28 cellular contexts compared by ENCODE assay signal in genomic region chr3:47409688-47410416, GRCh38.
"Had no signal": no experiment of that assay in that cellular context is flagged by ENCODE, and none has a peak within 500 bp of the region (broad histone marks: within the 10 kb centered on the region; RNA-seq: fewer than 3 reads in every experiment).

No MANE protein-coding gene starts in this region.

- H3K9me3 Mint-ChIP-seq: activated naive CD8-positive, alpha-beta T cell treated with anti-CD3 and anti-CD28 coated beads for 36 hours; activated T-helper 1 cell treated with anti-CD3 and anti-CD28 coated beads, Interleukin-12 subunit alpha, Interleukin-12 subunit beta, Interleukin-2, Interleukin-4 antibody, amounts not matched to agents 30 ng/mL and 10 ng/mL and 1 ng/mL, durations not matched to agents 14 hours and 24 hours and 36 hours; effector memory CD8-positive, alpha-beta T cell; mesothelial cell of epicardium; naive thymus-derived CD8-positive, alpha-beta T cell; neural progenitor cell; stimulated activated memory B cell treated with anti-CD40 and anti-IgM and Interleukin-4, amounts not matched to agents 10 μg/mL and 1 μg/mL and 100 μg/mL, for 72 hours had no signal

- H2AFZ ChIP-seq: hepatocyte, neural progenitor cell had no signal

- H3K4me2 ChIP-seq: hepatocyte, neural progenitor cell, smooth muscle cell had no signal

- DNase-seq: activated CD4-positive, alpha-beta T cell treated with anti-CD3 and anti-CD28 coated beads, Interleukin-2, amount 50 U/mL, for 1 hour; activated CD4-positive, CD25-positive, alpha-beta regulatory T cell treated with anti-CD3 and anti-CD28 coated beads, Interleukin-2, amount 50 U/mL, for 72 hours; activated CD8-positive, alpha-beta T cell treated with anti-CD3 and anti-CD28 coated beads, Interleukin-2, amount 10 ng/mL, durations not matched to agents 7 days and 5 days; activated gamma-delta T cell; activated naive CD8-positive, alpha-beta T cell treated with anti-CD3 and anti-CD28 coated beads for 36 hours; central memory CD4-positive, alpha-beta T cell; colonic mucosa; effector memory CD8-positive, alpha-beta T cell; glutamatergic neuron; kidney glomerular epithelial cell; left ventricle myocardium superior; mammary epithelial cell; naive thymus-derived CD8-positive, alpha-beta T cell; retina; sigmoid colon; stimulated activated CD4-positive, alpha-beta T cell treated with anti-CD3 and anti-CD28 coated beads, Interleukin-15, amount 100 ng/mL, for 24 hours; WERI-Rb-1 had no signal

- H3K4me1 Mint-ChIP-seq: activated naive CD8-positive, alpha-beta T cell treated with anti-CD3 and anti-CD28 coated beads for 36 hours had no signal

- H3K27me3 Mint-ChIP-seq: activated naive CD8-positive, alpha-beta T cell treated with anti-CD3 and anti-CD28 coated beads for 36 hours; effector memory CD8-positive, alpha-beta T cell; naive thymus-derived CD8-positive, alpha-beta T cell; progenitor cell of endocrine pancreas; stimulated activated memory B cell treated with anti-CD40 and anti-IgM and Interleukin-4, amounts not matched to agents 10 μg/mL and 1 μg/mL and 100 μg/mL, for 72 hours had no signal

- ATAC-seq: activated CD8-positive, alpha-beta T cell treated with anti-CD3 and anti-CD28 coated beads, Interleukin-2, amount 10 ng/mL, durations not matched to agents 7 days and 5 days; effector memory CD8-positive, alpha-beta T cell; left ventricle myocardium superior; naive thymus-derived CD8-positive, alpha-beta T cell; stimulated activated memory B cell treated with anti-CD40 and anti-IgM and Interleukin-4, amounts not matched to agents 10 μg/mL and 1 μg/mL and 100 μg/mL, for 72 hours had no signal

- H3K79me2 ChIP-seq: hepatocyte had no signal

- H3K27ac Mint-ChIP-seq: activated CD8-positive, alpha-beta T cell treated with anti-CD3 and anti-CD28 coated beads, Interleukin-2, amount 10 ng/mL, durations not matched to agents 7 days and 5 days; activated naive CD8-positive, alpha-beta T cell treated with anti-CD3 and anti-CD28 coated beads for 36 hours; activated T-helper 1 cell treated with anti-CD3 and anti-CD28 coated beads, Interleukin-12 subunit alpha, Interleukin-12 subunit beta, Interleukin-2, Interleukin-4 antibody, amounts not matched to agents 30 ng/mL and 10 ng/mL and 1 ng/mL, durations not matched to agents 14 hours and 24 hours and 36 hours; mesothelial cell of epicardium; neural progenitor cell; progenitor cell of endocrine pancreas; stimulated activated memory B cell treated with anti-CD40 and anti-IgM and Interleukin-4, amounts not matched to agents 10 μg/mL and 1 μg/mL and 100 μg/mL, for 72 hours had no signal

- H3K36me3 ChIP-seq: neural progenitor cell had no signal

- H3K9ac ChIP-seq: neural progenitor cell had no signal

- H3K4me3 Mint-ChIP-seq: activated CD8-positive, alpha-beta T cell treated with anti-CD3 and anti-CD28 coated beads, Interleukin-2, amount 10 ng/mL, durations not matched to agents 7 days and 5 days; activated naive CD8-positive, alpha-beta T cell treated with anti-CD3 and anti-CD28 coated beads for 36 hours; activated T-helper 1 cell treated with anti-CD3 and anti-CD28 coated beads, Interleukin-12 subunit alpha, Interleukin-12 subunit beta, Interleukin-2, Interleukin-4 antibody, amounts not matched to agents 30 ng/mL and 10 ng/mL and 1 ng/mL, durations not matched to agents 14 hours and 24 hours and 36 hours; effector memory CD8-positive, alpha-beta T cell; mesothelial cell of epicardium; naive thymus-derived CD8-positive, alpha-beta T cell; neural progenitor cell; stimulated activated memory B cell treated with anti-CD40 and anti-IgM and Interleukin-4, amounts not matched to agents 10 μg/mL and 1 μg/mL and 100 μg/mL, for 72 hours had no signal

- H3K27me3 ChIP-seq: colonic mucosa, dorsolateral prefrontal cortex, esophagus muscularis mucosa, hepatocyte, neural progenitor cell, sigmoid colon, upper lobe of left lung had no signal

- H3K4me3 ChIP-seq: colonic mucosa, dorsolateral prefrontal cortex, esophagus muscularis mucosa, hepatocyte, neural progenitor cell, sigmoid colon, smooth muscle cell, thoracic aorta, upper lobe of left lung had no signal

- H3K27ac ChIP-seq: colonic mucosa, esophagus muscularis mucosa, hepatocyte, neural progenitor cell, sigmoid colon, thoracic aorta, upper lobe of left lung, WERI-Rb-1 had no signal

- H3K9me3 ChIP-seq: colonic mucosa, esophagus muscularis mucosa, sigmoid colon, thoracic aorta, upper lobe of left lung had no signal
